ENCODE assay signal across 8 cellular contexts in the genomic region with DNA sequence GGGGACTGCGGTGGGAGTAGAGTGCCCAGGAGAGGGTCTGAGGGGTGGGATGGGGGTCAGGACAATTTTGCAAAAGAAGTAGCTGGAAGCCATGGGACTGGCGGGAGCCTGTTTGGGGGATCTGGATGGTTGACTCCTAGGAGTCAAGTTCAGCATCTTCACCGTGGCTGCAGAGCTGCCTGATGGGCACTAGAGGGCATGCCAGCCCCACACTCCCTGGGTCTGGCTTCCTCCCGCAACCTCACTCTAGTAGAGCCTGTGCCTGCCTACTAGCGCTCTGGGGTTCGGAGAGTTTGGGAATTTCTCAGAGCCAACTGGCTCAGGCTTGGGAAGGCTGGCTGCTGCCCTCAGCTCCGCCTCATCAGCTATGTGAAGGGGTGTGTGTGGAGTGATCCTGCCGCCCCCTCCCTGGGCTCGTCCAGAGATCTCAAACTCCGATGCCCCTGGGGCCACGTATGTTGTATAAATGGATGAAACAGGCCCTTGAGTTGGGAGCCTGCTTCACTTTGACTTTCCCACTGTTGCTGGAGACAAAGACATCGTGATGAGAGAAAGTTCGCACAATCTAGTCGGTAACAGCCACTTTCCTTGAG. TPM values are rescaled to one million over a fixed set of nuclear protein-coding genes. Genes with fewer than 3 reads are reported as not detected.
DNase-seq lines count a peak whose midpoint lies in the region; ATAC-seq and TF ChIP-seq lines count a peak whose summit lies in the region.

No MANE protein-coding gene starts in this region.

- POLR2A ChIA-PET in CD4-positive, alpha-beta T cell (lab: Charles Lee): interaction anchor here (5.3 kb wide), 1 partner anchor 10 kb away, joined by 52 read pairs; a partner anchor contains a TSS

- peak; percentile 74 for ATAC-seq in CD4-positive, alpha-beta T cell (ENCODE audit: poor library complexity)
- ATAC-seq in GM21390 (IDR thresholded peaks at IDR 0.05; ENCODE audit: unreplicated experiment) (peak; percentile 50), left ventricle myocardium superior (peak; percentile 84), HG02642 (IDR thresholded peaks at IDR 0.05; ENCODE audit: poor library complexity, unreplicated experiment) (no peak)

- CTCF ChIA-PET in CD4-positive, alpha-beta T cell (lab: Charles Lee): interaction anchor here (0.8 to 3.8 kb wide), 7 partner anchors 10 to 348 kb away, joined by 3 to 43 read pairs (median 4); a partner anchor contains a TSS

- H3K4me3 Mint-ChIP-seq in CD4-positive, alpha-beta T cell: peak overlapping the region; percentile 84

- peak; percentile 80 for TF ChIP-seq CTCF in CD4-positive, alpha-beta T cell (IDR thresholded peaks at IDR 0.05)

- H3K9me3 ChIP-seq in CD4-positive, alpha-beta T cell (ENCODE audit: control insufficient read depth, low read length): no peaks in the 10 kb centered on the region

- H3K27me3 ChIP-seq in CD4-positive, alpha-beta T cell (ENCODE audit: control insufficient read depth, insufficient read depth, low read length): no peaks in the 10 kb centered on the region

- H3K27me3 Mint-ChIP-seq in CD4-positive, alpha-beta T cell: peaks cover 4% of the 10 kb centered on the region

- H3K36me3 Mint-ChIP-seq in CD4-positive, alpha-beta T cell (ENCODE audit: low read depth): peaks cover 25% of the 10 kb centered on the region

- H3K4me1 Mint-ChIP-seq in CD4-positive, alpha-beta T cell (ENCODE audit: low read depth): peaks cover 42% of the 10 kb centered on the region

- H3K27ac Mint-ChIP-seq in CD4-positive, alpha-beta T cell: peak overlapping the region; percentile 55

- no peaks in the 10 kb centered on the region for H3K9me3 Mint-ChIP-seq in CD4-positive, alpha-beta T cell

- intact Hi-C loops in CD4-positive, alpha-beta T cell (cut with DNase I, micrococcal nuclease): loop anchor here in 1 of 2 experiments (5.0 kb wide), 2 partner anchors 241 to 931 kb away; a partner anchor contains a TSS
- intact Hi-C loops in left ventricle myocardium superior (cut with micrococcal nuclease): no loop called here

- no peak overlapping the region for H3K27ac ChIP-seq in CD4-positive, alpha-beta T cell (ENCODE audit: low read depth, low read length)

- DNase-seq in CD4-positive, alpha-beta T cell: peak; percentile 44 to 70 (median 54)
- DNase-seq in M059J (ENCODE audit: low read depth) (peak; percentile 61), T-helper 1 cell (peak in 4 of 5 donors; percentile 49 to 59 (median 50)), amniotic epithelial cell (ENCODE audit: low read depth) (peak; percentile 64), left ventricle myocardium superior (peak; percentile 82), retina (peak; percentile 84)

RNA-seq across cellular contexts. Expression of a gene that starts 10.8 kb away (rescaled TPM):
- total RNA-seq in CD4-positive, alpha-beta T cell: 1 to 10 TPM; 7.8 to 7.9 TPM
- 16.6 and 27.8 TPM in 2 replicates for total RNA-seq in M059J (2014; rRNA removed; shearing (Covaris generic))
- total RNA-seq in left ventricle myocardium superior: 31.7 TPM

RNA-seq across cellular contexts. Expression of a gene that starts 27.6 kb away (rescaled TPM):
- not detected for total RNA-seq in CD4-positive, alpha-beta T cell
- total RNA-seq in M059J (2014; rRNA removed; shearing (Covaris generic)): not detected in 2 replicates
- not detected for total RNA-seq in left ventricle myocardium superior

RNA-seq across cellular contexts. Expression of a gene that starts 27.8 kb away (rescaled TPM):
- not detected for total RNA-seq in CD4-positive, alpha-beta T cell
- total RNA-seq in M059J (2014; rRNA removed; shearing (Covaris generic)): not detected in 2 replicates
- not detected for total RNA-seq in left ventricle myocardium superior

RNA-seq across cellular contexts. Expression of a gene that starts 48.1 kb away (rescaled TPM):
- total RNA-seq in CD4-positive, alpha-beta T cell: under 1 TPM; 0.22 to 0.36 TPM
- 8.4 and 12.4 TPM in 2 replicates for total RNA-seq in M059J (2014; rRNA removed; shearing (Covaris generic))
- 0.50 TPM for total RNA-seq in left ventricle myocardium superior
